ENCODE assay signal across 13 cellular contexts in the genomic region with DNA sequence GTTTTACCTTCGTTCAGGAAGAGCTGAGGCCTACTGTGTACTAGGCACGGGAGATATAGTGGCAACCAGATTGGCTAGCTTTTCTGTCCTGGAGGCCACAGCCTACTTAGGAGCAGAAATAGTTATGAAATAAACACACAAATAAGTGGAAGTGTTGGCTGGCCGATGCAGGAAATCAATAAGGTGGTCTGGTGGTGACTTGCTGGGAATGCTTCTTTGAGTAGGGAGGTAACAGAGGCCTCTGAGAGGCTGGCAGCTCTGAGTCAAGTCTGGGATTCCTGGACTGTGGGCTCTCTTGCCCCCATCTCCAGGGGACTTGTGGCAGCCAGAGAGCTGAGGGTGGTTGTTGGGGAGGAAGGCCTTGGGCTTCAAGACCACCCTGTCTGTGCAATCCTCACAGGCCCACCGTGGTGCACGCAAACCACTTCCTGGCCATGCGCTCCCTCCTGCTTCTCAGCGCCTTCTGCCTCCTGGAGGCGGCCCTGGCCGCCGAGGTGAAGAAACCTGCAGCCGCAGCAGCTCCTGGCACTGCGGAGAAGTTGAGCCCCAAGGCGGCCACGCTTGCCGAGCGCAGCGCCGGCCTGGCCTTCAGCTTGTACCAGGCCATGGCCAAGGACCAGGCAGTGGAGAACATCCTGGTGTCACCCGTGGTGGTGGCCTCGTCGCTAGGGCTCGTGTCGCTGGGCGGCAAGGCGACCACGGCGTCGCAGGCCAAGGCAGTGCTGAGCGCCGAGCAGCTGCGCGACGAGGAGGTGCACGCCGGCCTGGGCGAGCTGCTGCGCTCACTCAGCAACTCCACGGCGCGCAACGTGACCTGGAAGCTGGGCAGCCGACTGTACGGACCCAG. TPM values are rescaled to one million over a fixed set of nuclear protein-coding genes. Genes with fewer than 3 reads are reported as not detected.
DNase-seq lines count a peak whose midpoint lies in the region; ATAC-seq, FAIRE-seq and TF ChIP-seq lines count a peak whose summit lies in the region.
"Had no signal": no experiment of that assay in that cellular context is flagged by ENCODE, and none has a peak within 500 bp of the region (broad histone marks: within the 10 kb centered on the region; RNA-seq: fewer than 3 reads in every experiment).

No MANE protein-coding gene starts in this region.

- CTCF ChIA-PET in CD4-positive, alpha-beta T cell (lab: Charles Lee), result no interaction called here

- FAIRE-seq in RCC 7860 (lab: Jason Lieb, UNC), result no peak
- FAIRE-seq: G401.6 had no signal

- peak overlapping the region; percentile 44 for H3K27ac Mint-ChIP-seq in CD4-positive, alpha-beta T cell
- H3K27ac Mint-ChIP-seq: activated naive CD4-positive, alpha-beta T cell treated with anti-CD3 and anti-CD28 coated beads, Interleukin-2, amount 50 U/mL, for 24 hours had no signal

- H3K36me3 ChIP-seq in SJCRH30 (peaks cover 39% of the 10 kb centered on the region), rectal smooth muscle tissue (ENCODE audit: control insufficient read depth, insufficient read depth, low read length) (peaks cover 36% of the 10 kb centered on the region)
- H3K36me3 ChIP-seq: neutrophil had no signal

- no peak for DNase-seq in CD4-positive, alpha-beta T cell
- DNase-seq in SJCRH30 (no peak), fibroblast of the aortic adventitia (ENCODE audit: low read depth) (no peak), RCC 7860 (ENCODE audit: low spot score) (no peak), RKO (ENCODE audit: low spot score) (no peak), cerebellar nuclear complex (lab: John Stamatoyannopoulos, UW) (no peak), NCI-H524 treated with DMSO at 0.1 percent for 48 hours (lab: John Stamatoyannopoulos, UW) (no peak)
- DNase-seq: NK-92 treated with Interleukin-12 subunit alpha and Interleukin-12 subunit beta, amount 100 ng/mL, for 24 hours had no signal

- H3K9me3 Mint-ChIP-seq in CD4-positive, alpha-beta T cell, result no peaks in the 10 kb centered on the region
- H3K9me3 Mint-ChIP-seq: activated naive CD4-positive, alpha-beta T cell treated with anti-CD3 and anti-CD28 coated beads, Interleukin-2, amount 50 U/mL, for 24 hours had no signal

- H3K4me1 Mint-ChIP-seq in CD4-positive, alpha-beta T cell (ENCODE audit: low read depth), result peaks cover 43% of the 10 kb centered on the region

- H3K4me3 ChIP-seq in SJCRH30 (no peak overlapping the region), fibroblast of the aortic adventitia (ENCODE audit: low read depth, low read length) (peak overlapping the region; percentile 100), rectal smooth muscle tissue (ENCODE audit: low read length) (peak overlapping the region; percentile 14)

- intact Hi-C loops in CD4-positive, alpha-beta T cell (cut with DNase I, micrococcal nuclease), result no loop called here

- H3K27me3 ChIP-seq in CD4-positive, alpha-beta T cell (ENCODE audit: control insufficient read depth, insufficient read depth, low read length), result no peaks in the 10 kb centered on the region
- H3K27me3 ChIP-seq in SJCRH30 (no peaks in the 10 kb centered on the region), rectal smooth muscle tissue (ENCODE audit: control insufficient read depth, insufficient read depth, low read length) (no peaks in the 10 kb centered on the region)

- peaks cover 39% of the 10 kb centered on the region for H3K36me3 Mint-ChIP-seq in CD4-positive, alpha-beta T cell (ENCODE audit: low read depth)
- H3K36me3 Mint-ChIP-seq: activated naive CD4-positive, alpha-beta T cell treated with anti-CD3 and anti-CD28 coated beads, Interleukin-2, amount 50 U/mL, for 24 hours had no signal

- H3K27me3 Mint-ChIP-seq in CD4-positive, alpha-beta T cell, result no peaks in the 10 kb centered on the region
- H3K27me3 Mint-ChIP-seq: activated naive CD4-positive, alpha-beta T cell treated with anti-CD3 and anti-CD28 coated beads, Interleukin-2, amount 50 U/mL, for 24 hours had no signal

- no peak overlapping the region for H3K9ac ChIP-seq in rectal smooth muscle tissue (ENCODE audit: low read length)

- POLR2A ChIA-PET in CD4-positive, alpha-beta T cell (lab: Charles Lee), result no interaction called here

- no peak for TF ChIP-seq CTCF in CD4-positive, alpha-beta T cell (IDR thresholded peaks at IDR 0.05)
- TF ChIP-seq CTCF in fibroblast of the aortic adventitia (IDR thresholded peaks at IDR 0.05; ENCODE audit: insufficient read depth, low read length), result no peak

- ATAC-seq in CD4-positive, alpha-beta T cell (ENCODE audit: poor library complexity), result no peak

- H3K27ac ChIP-seq in CD4-positive, alpha-beta T cell (ENCODE audit: low read depth, low read length), result peak overlapping the region; percentile 4
- peak overlapping the region; percentile 3; the same call in 1 of the 2 replicates for H3K27ac ChIP-seq in SJCRH30
- H3K27ac ChIP-seq in rectal smooth muscle tissue (ENCODE audit: low read depth, low read length), result no peak overlapping the region
- H3K27ac ChIP-seq: neutrophil, VCaP had no signal

- H3K9me3 ChIP-seq in CD4-positive, alpha-beta T cell (ENCODE audit: control insufficient read depth, low read length), result no peaks in the 10 kb centered on the region
- H3K9me3 ChIP-seq in SJCRH30 (replicated peaks), result no peaks in the 10 kb centered on the region
- H3K9me3 ChIP-seq: neutrophil had no signal

- H3K4me1 ChIP-seq in SJCRH30 (no peaks in the 10 kb centered on the region), rectal smooth muscle tissue (ENCODE audit: control insufficient read depth, insufficient read depth, low read length) (peaks cover 31% of the 10 kb centered on the region)

- H3K4me3 Mint-ChIP-seq in CD4-positive, alpha-beta T cell, result peak overlapping the region; percentile 58
- H3K4me3 Mint-ChIP-seq: activated naive CD4-positive, alpha-beta T cell treated with anti-CD3 and anti-CD28 coated beads, Interleukin-2, amount 50 U/mL, for 24 hours had no signal

RNA-seq across cellular contexts. Expression of a gene that starts 4.1 kb away (rescaled TPM):
- total RNA-seq in CD4-positive, alpha-beta T cell, result 1 to 10 TPM; 3.5 to 4.1 TPM
- total RNA-seq in SJCRH30 (2014; rRNA removed; shearing (Covaris generic)), result 133 and 146 TPM in 2 replicates
- 374 and 497 TPM in 2 replicates for total RNA-seq in fibroblast of the aortic adventitia (ENCODE audit: low replicate concordance)

RNA-seq across cellular contexts. Expression of a gene that starts 40.4 kb away (rescaled TPM):
- 100 to 1,000 TPM in 1 of 2 experiments, 10 to 100 TPM in 1; 91.6 to 101 TPM for total RNA-seq in CD4-positive, alpha-beta T cell
- 4.0 and 5.8 TPM in 2 replicates for total RNA-seq in SJCRH30 (2014; rRNA removed; shearing (Covaris generic))
- 5.3 and 12.4 TPM in 2 replicates for total RNA-seq in fibroblast of the aortic adventitia (ENCODE audit: low replicate concordance)

Comparison
In these comparisons a context has a peak if more than half of its experiments do, and no peak if none do; other contexts are left out.
1. RNA of a gene that starts 4.1 kb away (total RNA-seq): 374 to 497 TPM in fibroblast of the aortic adventitia and 133 to 146 TPM in SJCRH30; 3.5 to 4.1 TPM in CD4-positive, alpha-beta T cell; every median in the first group is over 10 times any median in the second.